Comparison of ENCODE assay signal across 26 cellular contexts in the genomic region with DNA sequence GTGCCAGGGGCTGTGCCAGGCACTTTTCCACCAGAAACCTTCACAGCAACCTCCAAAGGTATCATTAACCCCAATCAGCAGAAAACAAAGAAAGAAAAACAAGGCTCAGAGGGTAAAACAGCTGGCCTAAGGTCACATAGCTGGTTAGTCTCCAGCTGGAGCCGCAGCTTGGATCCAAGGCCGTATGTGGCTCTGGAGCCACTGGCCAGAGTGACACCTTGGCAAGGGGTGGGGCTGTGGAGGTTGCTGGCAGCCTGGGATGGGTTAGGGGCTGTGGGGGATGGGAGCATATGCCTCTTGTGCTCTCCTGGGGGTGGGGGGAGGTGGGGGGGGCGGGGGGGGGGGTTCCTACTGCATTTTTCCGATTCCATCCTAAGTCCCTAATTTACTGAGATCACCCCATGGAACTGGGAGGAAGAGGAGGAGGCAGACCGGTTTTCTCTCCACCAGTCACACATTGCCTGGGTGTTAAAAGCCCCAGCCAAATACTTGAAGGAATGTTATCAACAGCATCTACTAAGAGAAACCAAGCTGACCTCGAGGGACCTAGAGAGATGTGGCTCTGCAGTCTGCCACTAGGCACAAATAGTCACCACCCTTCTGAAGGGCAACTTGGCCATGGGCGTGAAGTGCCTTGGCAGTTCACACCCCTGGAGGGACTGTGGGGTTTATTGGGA. TPM values are rescaled to one million over a fixed set of nuclear protein-coding genes. Genes with fewer than 3 reads are reported as not detected.
"Had no signal": no experiment of that assay in that cellular context is flagged by ENCODE, and none has a peak within 500 bp of the region (broad histone marks: within the 10 kb centered on the region; RNA-seq: fewer than 3 reads in every experiment).

No MANE protein-coding gene starts in this region.

- H3K4me1 Mint-ChIP-seq: activated naive CD4-positive, alpha-beta T cell treated with anti-CD3 and anti-CD28 coated beads, Interleukin-2, amount 50 U/mL, for 24 hours; central memory CD8-positive, alpha-beta T cell had no signal

- DNase-seq: activated CD4-positive, alpha-beta T cell treated with anti-CD3 and anti-CD28 coated beads for 1 hour; activated gamma-delta T cell; effector memory CD8-positive, alpha-beta T cell; glutamatergic neuron; hippocampal formation; left ventricle myocardium superior; mammary epithelial cell; midbrain; natural killer cell; right cardiac atrium; stimulated activated CD4-positive, alpha-beta T cell treated with anti-CD3 and anti-CD28 coated beads, Interleukin-1b, Interleukin-23, amount 100 ng/mL, for 48 hours; stomach; T-helper 1 cell had no signal

- FAIRE-seq: frontal cortex, TTC549 had no signal

- H3K4me3 ChIP-seq: ascending aorta, colonic mucosa, dorsolateral prefrontal cortex, esophagus muscularis mucosa, ovary, stomach, suprapubic skin had no signal

- H3K36me3 ChIP-seq: colonic mucosa, ovary had no signal

- H3K27ac Mint-ChIP-seq: activated naive CD4-positive, alpha-beta T cell treated with anti-CD3 and anti-CD28 coated beads, Interleukin-2, amount 50 U/mL, for 24 hours; activated T-helper 1 cell treated with anti-CD3 and anti-CD28 coated beads, Interleukin-12 subunit alpha, Interleukin-12 subunit beta, Interleukin-2, Interleukin-4 antibody, amounts not matched to agents 30 ng/mL and 10 ng/mL and 1 ng/mL, durations not matched to agents 14 hours and 24 hours and 36 hours; effector memory CD8-positive, alpha-beta T cell; natural killer cell; stimulated activated effector memory CD8-positive, alpha-beta T cell treated with anti-CD3 and anti-CD28 coated beads, Interleukin-12 subunit alpha, Interleukin-12 subunit beta, amount 100 ng/mL, for 72 hours had no signal

- ATAC-seq: effector memory CD8-positive, alpha-beta T cell; left ventricle myocardium superior; natural killer cell; right cardiac atrium; stimulated activated effector memory CD8-positive, alpha-beta T cell treated with anti-CD3 and anti-CD28 coated beads, Interleukin-12 subunit alpha, Interleukin-12 subunit beta, amount 100 ng/mL, for 72 hours had no signal

- H3K27me3 ChIP-seq: ascending aorta, colonic mucosa, dorsolateral prefrontal cortex, esophagus muscularis mucosa, ovary, stomach, suprapubic skin had no signal

- H3K27ac ChIP-seq: ascending aorta, colonic mucosa, dorsolateral prefrontal cortex, esophagus muscularis mucosa, ovary, stomach, suprapubic skin had no signal

- H3K36me3 Mint-ChIP-seq: natural killer cell had no signal

- H3K9me3 Mint-ChIP-seq: activated naive CD4-positive, alpha-beta T cell treated with anti-CD3 and anti-CD28 coated beads, Interleukin-2, amount 50 U/mL, for 24 hours; central memory CD8-positive, alpha-beta T cell; effector memory CD8-positive, alpha-beta T cell; natural killer cell; stimulated activated effector memory CD8-positive, alpha-beta T cell treated with anti-CD3 and anti-CD28 coated beads, Interleukin-12 subunit alpha, Interleukin-12 subunit beta, amount 100 ng/mL, for 72 hours had no signal

- H3K9me3 ChIP-seq: ascending aorta, colonic mucosa, esophagus muscularis mucosa, ovary, stomach, suprapubic skin had no signal

- H3K4me3 Mint-ChIP-seq: activated naive CD4-positive, alpha-beta T cell treated with anti-CD3 and anti-CD28 coated beads, Interleukin-2, amount 50 U/mL, for 24 hours; activated T-helper 1 cell treated with anti-CD3 and anti-CD28 coated beads, Interleukin-12 subunit alpha, Interleukin-12 subunit beta, Interleukin-2, Interleukin-4 antibody, amounts not matched to agents 30 ng/mL and 10 ng/mL and 1 ng/mL, durations not matched to agents 14 hours and 24 hours and 36 hours; central memory CD8-positive, alpha-beta T cell; effector memory CD8-positive, alpha-beta T cell; natural killer cell; stimulated activated effector memory CD8-positive, alpha-beta T cell treated with anti-CD3 and anti-CD28 coated beads, Interleukin-12 subunit alpha, Interleukin-12 subunit beta, amount 100 ng/mL, for 72 hours had no signal

- H3K4me1 ChIP-seq: ascending aorta, colonic mucosa, suprapubic skin had no signal

RNA-seq across cellular contexts. Expression of gene HAAO, which starts 8.0 kb away (rescaled TPM):
- polyA plus RNA-seq: mammary epithelial cell had no signal

RNA-seq across cellular contexts. Expression of gene OXER1, which starts 20.4 kb away (rescaled TPM):
- total RNA-seq: frontal cortex, pulmonary artery endothelial cell had no signal
- polyA plus RNA-seq: mammary epithelial cell had no signal
